Comparison of ENCODE assay signal across 9 cellular contexts in the genomic region with DNA sequence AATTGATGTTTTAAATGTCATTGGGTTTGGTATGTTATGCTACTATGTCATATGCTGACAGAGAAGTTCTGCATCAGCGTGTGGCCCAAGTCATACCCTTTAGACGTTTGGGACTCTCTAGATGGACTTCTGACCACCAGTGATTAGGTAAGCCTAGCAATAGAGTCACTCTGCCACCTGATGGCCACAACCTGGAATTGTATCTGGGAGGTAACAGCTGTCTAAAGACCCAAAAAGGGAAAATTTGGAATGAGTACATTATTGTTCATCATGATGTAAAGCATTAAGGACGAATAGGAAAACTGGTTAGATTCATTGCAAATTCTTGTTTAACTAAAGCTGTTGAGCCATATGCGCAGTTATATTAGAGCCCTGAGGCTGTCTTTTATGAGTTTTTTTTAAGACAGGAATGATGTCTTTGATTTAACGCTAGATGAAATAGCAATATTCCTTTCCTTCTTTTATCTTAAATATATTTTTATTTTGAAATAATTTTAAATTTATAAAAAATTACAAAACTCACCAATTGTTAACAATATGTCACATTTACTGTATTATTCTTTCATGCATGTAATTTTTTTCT.
A peak's percentile ranks its signal among the peaks of the same experiment; 100 is the strongest.
DNase-seq lines count a peak whose midpoint lies in the region; ATAC-seq and TF ChIP-seq lines count a peak whose summit lies in the region.
"Had no signal": no experiment of that assay in that cellular context is flagged by ENCODE, and none has a peak within 500 bp of the region (broad histone marks: within the 10 kb centered on the region; RNA-seq: fewer than 3 reads in every experiment).

No MANE protein-coding gene starts in this region.

- TF ChIP-seq RAD21 in SK-N-SH (IDR thresholded peaks at IDR 0.05; ENCODE audit: low read length): peak; percentile 82

- CTCF ChIA-PET in SK-N-SH (lab: Yijun Ruan, JAX): interaction anchor here (0.6 to 3.2 kb wide), 19 partner anchors 8 to 546 kb away, joined by 3 to 35 read pairs (median 5); no protein-coding TSS in a partner anchor

- WGBS in SK-N-SH (ENCODE audit: low lambda C conversion rate): 40% methylated on average over 5 of the region's 5 CpGs

- H3K9me3 ChIP-seq in SK-N-SH: no peaks in the 10 kb centered on the region
- H3K9me3 ChIP-seq: BLaER1 treated with 17β-estradiol and CSF1 and Interleukin-3, amounts not matched to agents 10 nM and 100 nM had no signal

- ATAC-seq in GM18498 (IDR thresholded peaks at IDR 0.05; ENCODE audit: unreplicated experiment): no peak

- no peak overlapping the region for H3K4me2 ChIP-seq in SK-N-SH
- H3K4me2 ChIP-seq: BLaER1 treated with 17β-estradiol and CSF1 and Interleukin-3, amounts not matched to agents 10 nM and 100 nM had no signal

- H4K20me1 ChIP-seq in SK-N-SH (ENCODE audit: insufficient read depth): no peaks in the 10 kb centered on the region
- H4K20me1 ChIP-seq: BLaER1 treated with 17β-estradiol and CSF1 and Interleukin-3, amounts not matched to agents 10 nM and 100 nM had no signal

- peak; percentile 63 for TF ChIP-seq CTCF in SK-N-SH (IDR thresholded peaks at IDR 0.05)
- peak; percentile 65 for TF ChIP-seq CTCF in fibroblast of the aortic adventitia (IDR thresholded peaks at IDR 0.05; ENCODE audit: insufficient read depth, low read length)

- H3K4me3 ChIP-seq in SK-N-SH (ENCODE audit: low read depth in 2 of 2, low read length in 1 of 2) (peak overlapping the region in 1 of 2 experiments; percentile 34; a peak in 1 of 4 replicates), fibroblast of the aortic adventitia (ENCODE audit: low read depth, low read length) (no peak overlapping the region), skeletal muscle cell (ENCODE audit: low read depth, low read length) (no peak overlapping the region)
- H3K4me3 ChIP-seq: BLaER1 treated with 17β-estradiol and CSF1 and Interleukin-3, amounts not matched to agents 10 nM and 100 nM had no signal

- H3K9me2 ChIP-seq in SK-N-SH: no peaks in the 10 kb centered on the region

- POLR2A ChIA-PET in SK-N-SH (lab: Yijun Ruan, JAX): interaction anchor here (0.6 kb wide), 1 partner anchor 18 kb away, joined by 3 read pairs; no protein-coding TSS in a partner anchor

- DNase-seq in NCI-H1092 treated with DMSO at 0.1 percent for 48 hours (lab: John Stamatoyannopoulos, UW): peak; percentile 9
- no peak for DNase-seq in NCI-H1092 (lab: John Stamatoyannopoulos, UW)
- peak; percentile 47 for DNase-seq in HS-5 (ENCODE audit: low read depth)
- peak; percentile 60 for DNase-seq in SK-N-SH
- peak; percentile 56 for DNase-seq in fibroblast of the aortic adventitia (ENCODE audit: low read depth)
- DNase-seq in skeletal muscle cell (ENCODE audit: low read depth): peak; percentile 5
- no peak for DNase-seq in GOT3 (lab: John Stamatoyannopoulos, UW)

- no peaks in the 10 kb centered on the region for H3K36me3 ChIP-seq in SK-N-SH (replicated peaks in 1 of 2; ENCODE audit: control insufficient read depth in 1 of 2, insufficient read depth in 2 of 2, low read length in 1 of 2)
- H3K36me3 ChIP-seq: BLaER1 treated with 17β-estradiol and CSF1 and Interleukin-3, amounts not matched to agents 10 nM and 100 nM had no signal

- H2AFZ ChIP-seq in SK-N-SH (ENCODE audit: low read depth): no peak overlapping the region

- no peak overlapping the region for H3K27ac ChIP-seq in SK-N-SH (ENCODE audit: low read depth in 2 of 2, low read length in 1 of 2)
- H3K27ac ChIP-seq: BLaER1 treated with 17β-estradiol and CSF1 and Interleukin-3, amounts not matched to agents 10 nM and 100 nM had no signal

- H3K4me1 ChIP-seq in SK-N-SH (ENCODE audit: control insufficient read depth in 1 of 2, insufficient read depth in 2 of 2, low read depth in 1 of 2, low read length in 1 of 2): no peaks in the 10 kb centered on the region
- H3K4me1 ChIP-seq: BLaER1 treated with 17β-estradiol and CSF1 and Interleukin-3, amounts not matched to agents 10 nM and 100 nM had no signal

- no peak overlapping the region for H3K9ac ChIP-seq in SK-N-SH
- H3K9ac ChIP-seq: BLaER1 treated with 17β-estradiol and CSF1 and Interleukin-3, amounts not matched to agents 10 nM and 100 nM had no signal

- no peaks in the 10 kb centered on the region for H3F3A ChIP-seq in SK-N-SH (replicated peaks; ENCODE audit: insufficient read depth)

- H3K79me2 ChIP-seq in SK-N-SH (ENCODE audit: insufficient read depth): no peaks in the 10 kb centered on the region

- no peak for TF ChIP-seq EP300 in SK-N-SH (IDR thresholded peaks at IDR 0.05; ENCODE audit: borderline replicate concordance in 1 of 2, low read depth in 1 of 2, low read length in 1 of 2)

- no peaks in the 10 kb centered on the region for H3K27me3 ChIP-seq in SK-N-SH (ENCODE audit: insufficient read depth)
- H3K27me3 ChIP-seq: BLaER1 treated with 17β-estradiol and CSF1 and Interleukin-3, amounts not matched to agents 10 nM and 100 nM had no signal

TF ChIP-seq in SK-N-SH, 30 proteins besides CTCF, POLR2A, EP300 and RAD21:
- no peak for TF ChIP-seq RFX5 (IDR thresholded peaks at IDR 0.05; ENCODE audit: low read length)
- peak; percentile 66 for TF ChIP-seq SMC3 (IDR thresholded peaks at IDR 0.05; ENCODE audit: low read depth, low read length)

Comparison
In these comparisons a context has a peak if more than half of its experiments do, and no peak if none do; other contexts are left out.
1. DNase-seq: peak in NCI-H1092 treated with DMSO at 0.1 percent for 48 hours (single experiment), HS-5 (single experiment), SK-N-SH (single experiment), fibroblast of the aortic adventitia (single experiment) and skeletal muscle cell (single experiment); none in NCI-H1092 (single experiment) and GOT3 (single experiment).